In the genomic region with DNA sequence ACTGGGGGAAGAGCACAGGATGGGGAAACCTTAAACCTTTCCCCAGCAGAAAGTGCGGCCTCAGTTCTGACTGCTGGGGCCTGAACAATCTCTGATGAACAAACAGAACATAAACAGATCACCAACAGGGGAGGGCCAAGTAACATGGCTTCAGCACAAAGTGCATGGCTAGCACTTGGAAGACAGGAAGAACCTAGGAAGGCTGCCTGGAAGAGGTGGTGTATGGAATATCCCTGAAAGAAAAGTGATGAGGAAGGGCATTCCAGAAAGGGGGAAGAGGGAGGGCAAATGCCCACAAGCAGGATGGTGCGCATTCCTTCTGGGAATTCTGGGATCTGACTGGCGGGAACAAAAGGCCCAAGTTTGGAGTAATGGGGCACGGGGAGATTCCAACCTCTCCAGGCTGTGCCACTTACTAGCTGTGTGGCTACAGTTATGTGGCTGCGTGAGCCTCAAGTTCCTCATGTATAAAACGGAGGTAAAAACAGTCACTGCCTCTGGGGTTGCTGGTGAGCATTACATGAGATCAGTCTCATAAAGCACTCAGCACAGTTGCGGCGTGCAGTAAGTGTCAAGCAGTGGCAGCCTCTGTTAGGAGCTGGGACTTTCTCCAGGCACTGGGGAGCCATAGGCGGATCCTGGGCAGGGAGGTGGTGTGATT, we compare ENCODE assay signal across 9 cellular contexts. TPM values are rescaled to one million over a fixed set of nuclear protein-coding genes. Genes with fewer than 3 reads are reported as not detected.
DNase-seq lines count a peak whose midpoint lies in the region; ATAC-seq and TF ChIP-seq lines count a peak whose summit lies in the region.
"Had no signal": no experiment of that assay in that cellular context is flagged by ENCODE, and none has a peak within 500 bp of the region (broad histone marks: within the 10 kb centered on the region; RNA-seq: fewer than 3 reads in every experiment).

No MANE protein-coding gene starts in this region.

- peaks cover 70% of the 10 kb centered on the region for H3K4me1 ChIP-seq in SJSA1 (replicated peaks)
- peaks cover 33% of the 10 kb centered on the region for H3K4me1 ChIP-seq in skeletal muscle satellite cell (ENCODE audit: control insufficient read depth, insufficient read depth, low read length)

- peak overlapping the region; percentile 87 for H3K4me2 ChIP-seq in skeletal muscle satellite cell (ENCODE audit: low read length)

- peaks cover 3% of the 10 kb centered on the region for H3K4me1 Mint-ChIP-seq in progenitor cell of endocrine pancreas (ENCODE audit: low read depth)

- no peak overlapping the region for H3K4me3 Mint-ChIP-seq in progenitor cell of endocrine pancreas (ENCODE audit: low read depth)

- no peaks in the 10 kb centered on the region for H3K36me3 Mint-ChIP-seq in progenitor cell of endocrine pancreas (ENCODE audit: insufficient read depth)

- H3K4me3 ChIP-seq in SJSA1 (peak overlapping the region; percentile 43), skeletal muscle satellite cell (ENCODE audit: low read length) (peak overlapping the region; percentile 69)

- H3K27me3 Mint-ChIP-seq in progenitor cell of endocrine pancreas: peaks cover 33% of the 10 kb centered on the region

- H3K9me3 ChIP-seq in SJSA1 (replicated peaks): no peaks in the 10 kb centered on the region
- H3K9me3 ChIP-seq in skeletal muscle satellite cell (replicated peaks; ENCODE audit: low read length): no peaks in the 10 kb centered on the region

- peak; percentile 83 to 87 for DNase-seq in SJSA1 (ENCODE audit: low read depth in 1 of 2, low spot score in 2 of 2)
- no peak for DNase-seq in Right ventricle myocardium superior
- no peak for DNase-seq in activated T-cell treated with anti-CD3 and anti-CD28 coated beads for 4 hours
- DNase-seq in progenitor cell of endocrine pancreas (ENCODE audit: low spot score, unreplicated experiment): no peak

- no peaks in the 10 kb centered on the region for H3K9me3 Mint-ChIP-seq in progenitor cell of endocrine pancreas (ENCODE audit: low read depth)

- intact Hi-C loops in Right ventricle myocardium superior (cut with DNase I): no loop called here

- no peak for TF ChIP-seq CTCF in progenitor cell of endocrine pancreas (IDR thresholded peaks at IDR 0.05; ENCODE audit: unreplicated experiment)

- H3K9ac ChIP-seq in skeletal muscle satellite cell (ENCODE audit: low read depth, low read length): no peak overlapping the region

- ATAC-seq in GM18868 (IDR thresholded peaks at IDR 0.05; ENCODE audit: unreplicated experiment) (peak; percentile 74), Right ventricle myocardium superior (ENCODE audit: poor library complexity) (peak; percentile 16), GM19452 (IDR thresholded peaks at IDR 0.05; ENCODE audit: unreplicated experiment) (no peak), GM19397 (IDR thresholded peaks at IDR 0.05; ENCODE audit: unreplicated experiment) (no peak)

- H3K36me3 ChIP-seq in SJSA1 (peaks cover 43% of the 10 kb centered on the region), skeletal muscle satellite cell (ENCODE audit: insufficient read depth, low read length) (no peaks in the 10 kb centered on the region)

- H3K27ac ChIP-seq in SJSA1: peak overlapping the region; percentile 33

- H3K27me3 ChIP-seq in SJSA1 (replicated peaks): no peaks in the 10 kb centered on the region
- H3K27me3 ChIP-seq in skeletal muscle satellite cell (ENCODE audit: control insufficient read depth, insufficient read depth, low read length): no peaks in the 10 kb centered on the region

- H3K27ac Mint-ChIP-seq in progenitor cell of endocrine pancreas: no peak overlapping the region

RNA-seq across cellular contexts. Expression of gene PDGFRB, which starts 1.6 kb away (rescaled TPM):
- total RNA-seq in SJSA1 (2014; rRNA removed; shearing (Covaris generic)): 98.6 and 113 TPM in 2 replicates
- total RNA-seq in Right ventricle myocardium superior (47.0 TPM), progenitor cell of endocrine pancreas (1.2 and 2.3 TPM in 2 replicates)
- total RNA-seq in skeletal muscle satellite cell (2012; rRNA removed): 70.7 and 117 TPM in 2 replicates

RNA-seq across cellular contexts. Expression of gene CDX1, which starts 12.5 kb away (rescaled TPM):
- 0.19 and 1.8 TPM in 2 replicates for total RNA-seq in SJSA1 (2014; rRNA removed; shearing (Covaris generic))
- total RNA-seq in Right ventricle myocardium superior: not detected
- not detected in 2 replicates for total RNA-seq in skeletal muscle satellite cell (2012; rRNA removed)
- total RNA-seq in progenitor cell of endocrine pancreas: 0.31 and 0.43 TPM in 2 replicates
- total RNA-seq: NCI-H460 had no signal

RNA-seq across cellular contexts. Expression of gene SLC6A7, which starts 35.8 kb away (rescaled TPM):
- total RNA-seq in SJSA1 (2014; rRNA removed; shearing (Covaris generic)): not detected in 2 replicates
- total RNA-seq in Right ventricle myocardium superior (not detected), progenitor cell of endocrine pancreas (not detected in 2 replicates)
- total RNA-seq in skeletal muscle satellite cell (2012; rRNA removed): under 0.01 TPM in 1 of 2 replicates, not detected in the other

Comparison
In these comparisons a context has a peak if more than half of its experiments do, and no peak if none do; other contexts are left out.
1. ATAC-seq: peak in GM18868 (single experiment) and Right ventricle myocardium superior (single experiment); none in GM19452 (single experiment) and GM19397 (single experiment).
2. DNase-seq: peak in SJSA1 (2 of 2); none in Right ventricle myocardium superior (single experiment), activated T-cell treated with anti-CD3 and anti-CD28 coated beads for 4 hours (single experiment) and progenitor cell of endocrine pancreas (single experiment).
3. RNA of gene PDGFRB, which starts 1.6 kb away (total RNA-seq): 98.6 to 113 TPM in SJSA1 and 47.0 TPM in Right ventricle myocardium superior (single experiment); 1.2 to 2.3 TPM in progenitor cell of endocrine pancreas; every median in the first group is over 10 times any median in the second.